Comparison of ENCODE assay signal across 1 cellular context in the genomic region with DNA sequence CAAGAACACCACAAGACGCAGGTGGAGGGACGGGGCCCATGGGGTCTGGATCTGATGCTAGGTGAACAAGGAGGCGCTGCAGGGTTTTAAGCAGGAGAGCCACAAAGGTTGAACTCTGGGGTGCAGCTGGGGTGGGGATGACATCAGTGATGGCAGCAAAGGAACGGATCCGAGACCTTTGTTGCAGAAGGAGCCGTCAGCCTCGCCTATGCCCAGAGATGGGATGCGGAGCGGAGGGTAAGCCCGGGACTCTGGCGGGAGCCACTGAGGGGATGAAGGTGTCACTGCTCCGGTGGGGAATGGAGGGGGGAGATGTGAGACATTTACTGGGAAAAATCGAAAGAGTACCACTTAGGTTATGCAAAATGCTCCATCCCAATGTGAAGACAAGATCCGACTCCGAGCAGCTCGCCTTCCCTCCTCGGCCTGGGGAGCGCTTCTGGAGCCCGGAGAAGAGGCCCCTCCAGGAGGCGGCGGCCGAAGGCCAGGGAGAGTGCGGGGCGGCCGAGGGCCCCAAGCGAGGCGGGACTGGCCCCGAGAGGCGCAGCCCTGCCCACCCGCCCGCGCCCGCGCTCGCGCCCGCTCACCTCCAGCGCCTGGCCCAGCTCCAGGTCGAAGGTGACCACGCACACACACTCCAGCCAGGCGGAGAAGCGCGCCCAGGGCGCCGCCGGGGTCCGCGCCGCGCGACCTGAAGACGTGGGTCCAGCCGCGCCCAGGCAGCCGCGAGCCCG.
TF ChIP-seq lines count a peak whose summit lies in the region.

No MANE protein-coding gene starts in this region.

TF ChIP-seq in SK-N-SH, 30 proteins besides CTCF, POLR2A, EP300 and RAD21 (continued from another document):
- TF ChIP-seq REST (IDR thresholded peaks at IDR 0.05; ENCODE audit: low read depth, low read length) (no peak), TCF12 (IDR thresholded peaks at IDR 0.05) (no peak), TAF1 (IDR thresholded peaks at IDR 0.05; ENCODE audit: borderline replicate concordance, low read depth, low read length) (no peak), JUND (IDR thresholded peaks at IDR 0.05) (no peak), FOXJ3 (CRISPR knock-in tag; IDR thresholded peaks at IDR 0.05) (no peak), YY1 (IDR thresholded peaks at IDR 0.05; ENCODE audit: low read depth) (no peak), GATA2 (CRISPR knock-in tag; IDR thresholded peaks at IDR 0.05) (no peak), MAX (IDR thresholded peaks at IDR 0.05; ENCODE audit: low read depth) (no peak), POLR2AphosphoS5 (IDR thresholded peaks at IDR 0.05; ENCODE audit: low read depth, low read length) (no peak), MXI1 (IDR thresholded peaks at IDR 0.05; ENCODE audit: low read depth, low read length) (no peak; the same call in 1 of the 2 replicates), ELF1 (IDR thresholded peaks at IDR 0.05) (no peak), NFIC (IDR thresholded peaks at IDR 0.05; ENCODE audit: borderline replicate concordance) (no peak)
- TF ChIP-seq, protein P1, sequence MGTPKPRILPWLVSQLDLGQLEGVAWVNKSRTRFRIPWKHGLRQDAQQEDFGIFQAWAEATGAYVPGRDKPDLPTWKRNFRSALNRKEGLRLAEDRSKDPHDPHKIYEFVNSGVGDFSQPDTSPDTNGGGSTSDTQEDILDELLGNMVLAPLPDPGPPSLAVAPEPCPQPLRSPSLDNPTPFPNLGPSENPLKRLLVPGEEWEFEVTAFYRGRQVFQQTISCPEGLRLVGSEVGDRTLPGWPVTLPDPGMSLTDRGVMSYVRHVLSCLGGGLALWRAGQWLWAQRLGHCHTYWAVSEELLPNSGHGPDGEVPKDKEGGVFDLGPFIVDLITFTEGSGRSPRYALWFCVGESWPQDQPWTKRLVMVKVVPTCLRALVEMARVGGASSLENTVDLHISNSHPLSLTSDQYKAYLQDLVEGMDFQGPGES (IDR thresholded peaks at IDR 0.05; ENCODE audit: low read depth, low read length), result no peak
- TF ChIP-seq, protein P2, sequence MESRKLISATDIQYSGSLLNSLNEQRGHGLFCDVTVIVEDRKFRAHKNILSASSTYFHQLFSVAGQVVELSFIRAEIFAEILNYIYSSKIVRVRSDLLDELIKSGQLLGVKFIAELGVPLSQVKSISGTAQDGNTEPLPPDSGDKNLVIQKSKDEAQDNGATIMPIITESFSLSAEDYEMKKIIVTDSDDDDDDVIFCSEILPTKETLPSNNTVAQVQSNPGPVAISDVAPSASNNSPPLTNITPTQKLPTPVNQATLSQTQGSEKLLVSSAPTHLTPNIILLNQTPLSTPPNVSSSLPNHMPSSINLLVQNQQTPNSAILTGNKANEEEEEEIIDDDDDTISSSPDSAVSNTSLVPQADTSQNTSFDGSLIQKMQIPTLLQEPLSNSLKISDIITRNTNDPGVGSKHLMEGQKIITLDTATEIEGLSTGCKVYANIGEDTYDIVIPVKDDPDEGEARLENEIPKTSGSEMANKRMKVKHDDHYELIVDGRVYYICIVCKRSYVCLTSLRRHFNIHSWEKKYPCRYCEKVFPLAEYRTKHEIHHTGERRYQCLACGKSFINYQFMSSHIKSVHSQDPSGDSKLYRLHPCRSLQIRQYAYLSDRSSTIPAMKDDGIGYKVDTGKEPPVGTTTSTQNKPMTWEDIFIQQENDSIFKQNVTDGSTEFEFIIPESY (IDR thresholded peaks at IDR 0.05; ENCODE audit: borderline replicate concordance, low read depth), result no peak
- TF ChIP-seq, protein P3, sequence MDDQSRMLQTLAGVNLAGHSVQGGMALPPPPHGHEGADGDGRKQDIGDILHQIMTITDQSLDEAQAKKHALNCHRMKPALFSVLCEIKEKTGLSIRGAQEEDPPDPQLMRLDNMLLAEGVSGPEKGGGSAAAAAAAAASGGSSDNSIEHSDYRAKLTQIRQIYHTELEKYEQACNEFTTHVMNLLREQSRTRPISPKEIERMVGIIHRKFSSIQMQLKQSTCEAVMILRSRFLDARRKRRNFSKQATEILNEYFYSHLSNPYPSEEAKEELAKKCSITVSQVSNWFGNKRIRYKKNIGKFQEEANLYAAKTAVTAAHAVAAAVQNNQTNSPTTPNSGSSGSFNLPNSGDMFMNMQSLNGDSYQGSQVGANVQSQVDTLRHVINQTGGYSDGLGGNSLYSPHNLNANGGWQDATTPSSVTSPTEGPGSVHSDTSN (IDR thresholded peaks at IDR 0.05), result no peak
